Comparison of ENCODE assay signal across 8 cellular contexts in the genomic region with DNA sequence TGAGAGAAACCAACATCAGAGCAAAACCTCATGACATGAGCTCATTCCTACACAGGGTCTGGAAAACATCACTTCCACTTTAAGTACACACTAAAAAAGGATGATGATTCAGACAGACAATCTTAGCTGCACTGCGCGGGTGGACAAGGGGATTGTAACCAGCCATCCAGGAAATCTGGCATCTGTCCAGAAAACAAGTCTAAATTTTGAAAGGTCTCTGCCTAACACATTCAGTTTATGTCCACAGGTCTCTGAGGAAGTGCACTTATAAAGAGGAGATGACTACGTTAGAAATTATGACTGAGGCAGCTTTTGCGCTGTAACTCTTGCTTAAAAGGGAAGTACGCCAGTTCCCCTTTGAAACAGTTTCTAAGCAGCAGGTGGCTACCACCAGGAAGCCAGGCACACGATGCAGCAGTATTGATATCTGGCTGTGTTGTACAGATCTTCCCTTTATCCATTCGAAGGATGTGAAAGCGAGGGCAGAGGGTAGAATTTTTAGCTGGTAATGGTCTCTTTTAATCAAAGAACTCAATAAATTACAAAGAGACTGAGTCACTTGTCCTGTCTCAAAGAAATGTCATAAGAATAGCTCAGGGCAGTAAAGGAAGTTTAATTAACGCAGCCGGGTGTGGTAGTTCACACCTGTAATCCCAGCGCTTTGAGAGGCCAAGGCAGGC.
A peak's percentile ranks its signal among the peaks of the same experiment; 100 is the strongest.
DNase-seq lines count a peak whose midpoint lies in the region; ATAC-seq, FAIRE-seq and TF ChIP-seq lines count a peak whose summit lies in the region.

No MANE protein-coding gene starts in this region.

- H3K4me3 ChIP-seq in epithelial cell of esophagus (ENCODE audit: low read length) = no peak overlapping the region

- no peaks in the 10 kb centered on the region for H3K9me3 Mint-ChIP-seq in natural killer cell treated with Interleukin-12 subunit alpha and Interleukin-12 subunit beta and Interleukin-15 and Interleukin-18, amount 100 ng/mL, for 72 hours
- no peaks in the 10 kb centered on the region for H3K9me3 Mint-ChIP-seq in activated CD8-positive, alpha-beta memory T cell treated with anti-CD3 and anti-CD28 coated beads, Interleukin-2, amount 10 ng/mL, durations not matched to agents 7 days and 5 days (ENCODE audit: low read depth)

- TF ChIP-seq CTCF in epithelial cell of esophagus (IDR thresholded peaks at IDR 0.05; ENCODE audit: insufficient read depth, low read depth, low read length, missing control alignments) = no peak

- FAIRE-seq in GM19239 (lab: Jason Lieb, UNC) = no peak

- H3K4me3 Mint-ChIP-seq in natural killer cell treated with Interleukin-12 subunit alpha and Interleukin-12 subunit beta and Interleukin-15 and Interleukin-18, amount 100 ng/mL, for 72 hours = no peak overlapping the region
- H3K4me3 Mint-ChIP-seq in activated CD8-positive, alpha-beta memory T cell treated with anti-CD3 and anti-CD28 coated beads, Interleukin-2, amount 10 ng/mL, durations not matched to agents 7 days and 5 days = no peak overlapping the region

- peak; percentile 85 for ATAC-seq in HG03469 (IDR thresholded peaks at IDR 0.05; ENCODE audit: unreplicated experiment)
- peak; percentile 20 to 53 for ATAC-seq in natural killer cell treated with Interleukin-12 subunit alpha and Interleukin-12 subunit beta and Interleukin-15 and Interleukin-18, amount 100 ng/mL, for 72 hours
- no peak for ATAC-seq in activated CD8-positive, alpha-beta memory T cell treated with anti-CD3 and anti-CD28 coated beads, Interleukin-2, amount 10 ng/mL, durations not matched to agents 7 days and 5 days

- peak; percentile 70 for DNase-seq in COLO668 (lab: John Stamatoyannopoulos, UW; ENCODE audit: unreplicated experiment)
- peak; percentile 41 for DNase-seq in GM19239 (ENCODE audit: insufficient read length, low spot score)
- DNase-seq in SIG-M5 treated with dmso at 0.1 percent for 504 hours (lab: John Stamatoyannopoulos, UW; ENCODE audit: unreplicated experiment) = peak; percentile 100
- DNase-seq in epithelial cell of esophagus (ENCODE audit: low read depth) = peak; percentile 86
- DNase-seq in natural killer cell treated with Interleukin-12 subunit alpha and Interleukin-12 subunit beta and Interleukin-15 and Interleukin-18, amount 100 ng/mL, for 72 hours (ENCODE audit: low spot score) = no peak
- no peak for DNase-seq in activated effector memory CD4-positive, alpha-beta T cell treated with Interleukin-2 at 50 U/mL for 16 hours
- DNase-seq in activated CD8-positive, alpha-beta memory T cell treated with anti-CD3 and anti-CD28 coated beads, Interleukin-2, amount 10 ng/mL, durations not matched to agents 7 days and 5 days = no peak

- no peaks in the 10 kb centered on the region for H3K36me3 Mint-ChIP-seq in natural killer cell treated with Interleukin-12 subunit alpha and Interleukin-12 subunit beta and Interleukin-15 and Interleukin-18, amount 100 ng/mL, for 72 hours
- no peaks in the 10 kb centered on the region for H3K36me3 Mint-ChIP-seq in activated CD8-positive, alpha-beta memory T cell treated with anti-CD3 and anti-CD28 coated beads, Interleukin-2, amount 10 ng/mL, durations not matched to agents 7 days and 5 days

- no peaks in the 10 kb centered on the region for H3K4me1 Mint-ChIP-seq in natural killer cell treated with Interleukin-12 subunit alpha and Interleukin-12 subunit beta and Interleukin-15 and Interleukin-18, amount 100 ng/mL, for 72 hours (ENCODE audit: low read depth in 2 of 2)
- no peaks in the 10 kb centered on the region for H3K4me1 Mint-ChIP-seq in activated CD8-positive, alpha-beta memory T cell treated with anti-CD3 and anti-CD28 coated beads, Interleukin-2, amount 10 ng/mL, durations not matched to agents 7 days and 5 days

- no peak overlapping the region for H3K27ac Mint-ChIP-seq in natural killer cell treated with Interleukin-12 subunit alpha and Interleukin-12 subunit beta and Interleukin-15 and Interleukin-18, amount 100 ng/mL, for 72 hours
- no peak overlapping the region for H3K27ac Mint-ChIP-seq in activated CD8-positive, alpha-beta memory T cell treated with anti-CD3 and anti-CD28 coated beads, Interleukin-2, amount 10 ng/mL, durations not matched to agents 7 days and 5 days

- H3K27me3 Mint-ChIP-seq in natural killer cell treated with Interleukin-12 subunit alpha and Interleukin-12 subunit beta and Interleukin-15 and Interleukin-18, amount 100 ng/mL, for 72 hours = peaks cover 7 to 18% of the 10 kb centered on the region in 2 donors
- peaks cover 7% of the 10 kb centered on the region for H3K27me3 Mint-ChIP-seq in activated CD8-positive, alpha-beta memory T cell treated with anti-CD3 and anti-CD28 coated beads, Interleukin-2, amount 10 ng/mL, durations not matched to agents 7 days and 5 days

- CTCF ChIA-PET in activated CD8-positive, alpha-beta memory T cell treated with anti-CD3 and anti-CD28 coated beads, Interleukin-2, amount 10 ng/mL, durations not matched to agents 7 days and 5 days (lab: Charles Lee) = interaction anchor here (0.9 kb wide), 1 partner anchor 64 kb away, joined by 3 read pairs; no protein-coding TSS in a partner anchor

Comparison
In these comparisons a context has a peak if more than half of its experiments do, and no peak if none do; other contexts are left out.
1. DNase-seq: peak in COLO668 (single experiment), GM19239 (single experiment), SIG-M5 treated with dmso at 0.1 percent for 504 hours (single experiment) and epithelial cell of esophagus (single experiment); none in natural killer cell treated with Interleukin-12 subunit alpha and Interleukin-12 subunit beta and Interleukin-15 and Interleukin-18, amount 100 ng/mL, for 72 hours (single experiment), activated effector memory CD4-positive, alpha-beta T cell treated with Interleukin-2 at 50 U/mL for 16 hours (single experiment) and activated CD8-positive, alpha-beta memory T cell treated with anti-CD3 and anti-CD28 coated beads, Interleukin-2, amount 10 ng/mL, durations not matched to agents 7 days and 5 days (single experiment).